ENCODE assay signal across 6 cellular contexts in genomic region chr3:135178566-135178965, GRCh38.
"Had no signal": no experiment of that assay in that cellular context is flagged by ENCODE, and none has a peak within 500 bp of the region (broad histone marks: within the 10 kb centered on the region; RNA-seq: fewer than 3 reads in every experiment).

No MANE protein-coding gene starts in this region.

- H3K27ac ChIP-seq: HL-60 had no signal

- H3K4me3 Mint-ChIP-seq: IgD-negative memory B cell had no signal

- H3K4me3 ChIP-seq: K562 had no signal

- H3K27ac Mint-ChIP-seq: IgD-negative memory B cell had no signal

- H3K27me3 Mint-ChIP-seq: IgD-negative memory B cell had no signal

- ATAC-seq: HepG2, K562 had no signal

- DNase-seq: IMR-90, KBM-7 had no signal
